In the genomic region with DNA sequence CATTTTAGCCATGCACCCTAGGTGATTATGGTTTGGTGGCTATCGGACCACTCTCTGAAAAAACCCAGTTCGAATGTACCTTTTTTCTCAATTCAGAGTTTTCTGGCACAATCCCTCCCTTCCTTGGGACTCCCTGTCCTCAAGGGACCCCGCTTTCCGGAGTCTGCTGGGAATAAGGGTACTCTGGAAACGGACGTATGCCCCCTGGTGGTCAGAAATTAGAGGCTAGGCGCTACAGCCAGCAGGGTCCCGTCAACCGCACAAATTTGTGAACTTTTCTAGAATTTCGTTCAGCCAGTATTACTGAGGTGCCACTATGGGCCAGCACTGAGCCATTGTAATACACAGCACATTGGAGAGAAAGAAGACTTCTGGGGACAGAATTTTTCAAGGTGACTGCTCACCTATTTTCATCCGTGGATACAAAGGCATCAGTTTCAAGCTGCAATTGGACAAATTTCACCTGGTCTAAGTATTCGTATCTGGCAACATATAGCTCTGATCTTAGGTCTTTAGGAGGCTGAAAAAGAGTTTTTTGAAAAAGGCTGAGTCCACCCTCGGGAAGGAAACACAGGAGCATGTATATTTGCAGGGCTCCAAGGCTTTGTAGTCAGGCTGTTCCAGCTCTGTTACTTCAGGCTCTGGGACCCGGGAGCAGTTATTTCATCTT, we compare ENCODE assay signal across 8 cellular contexts.
DNase-seq lines count a peak whose midpoint lies in the region; ATAC-seq lines count a peak whose summit lies in the region.

No MANE protein-coding gene starts in this region.

- ATAC-seq in HG03097 (IDR thresholded peaks at IDR 0.05; ENCODE audit: low FRiP score, unreplicated experiment) = peak; percentile 76
- ATAC-seq in HG02970 (IDR thresholded peaks at IDR 0.05; ENCODE audit: low FRiP score, unreplicated experiment) = no peak

- no peaks in the 10 kb centered on the region for H3K4me1 ChIP-seq in endocrine pancreas (ENCODE audit: control insufficient read depth, insufficient read depth, low read length)

- no peaks in the 10 kb centered on the region for H3K27me3 ChIP-seq in endocrine pancreas (ENCODE audit: control insufficient read depth, insufficient read depth, low read length)

- DNase-seq in DMS53 (lab: John Stamatoyannopoulos, UW) = peak; percentile 82
- peak; percentile 88 for DNase-seq in NOMO-1 treated with DMSO at 0.1 percent for 48 hours (lab: John Stamatoyannopoulos, UW; ENCODE audit: unreplicated experiment)
- peak; percentile 48 to 50 for DNase-seq in activated CD8-positive, alpha-beta memory T cell treated with anti-CD3 and anti-CD28 coated beads for 4 hours (ENCODE audit: low read depth in 2 of 2)
- peak; percentile 90 for DNase-seq in midbrain (lab: John Stamatoyannopoulos, UW)
- peak; percentile 51 to 58 for DNase-seq in stimulated activated CD8-positive, alpha-beta memory T cell treated with anti-CD3 and anti-CD28 coated beads, Interleukin-4, amount 100 ng/mL, for 1 hour (ENCODE audit: low read depth in 2 of 2, low spot score in 1 of 2)

- H3K36me3 ChIP-seq in endocrine pancreas (ENCODE audit: control insufficient read depth, insufficient read depth, low read length) = no peaks in the 10 kb centered on the region

- no peaks in the 10 kb centered on the region for H3K9me3 ChIP-seq in endocrine pancreas (ENCODE audit: control insufficient read depth, low read length)

- H3K4me3 ChIP-seq in endocrine pancreas (ENCODE audit: control insufficient read depth, insufficient read depth, low read length) = no peak overlapping the region

- peak overlapping the region; percentile 30 for H3K9ac ChIP-seq in endocrine pancreas (ENCODE audit: control insufficient read depth, insufficient read depth, low read length)
